In the genomic region with DNA sequence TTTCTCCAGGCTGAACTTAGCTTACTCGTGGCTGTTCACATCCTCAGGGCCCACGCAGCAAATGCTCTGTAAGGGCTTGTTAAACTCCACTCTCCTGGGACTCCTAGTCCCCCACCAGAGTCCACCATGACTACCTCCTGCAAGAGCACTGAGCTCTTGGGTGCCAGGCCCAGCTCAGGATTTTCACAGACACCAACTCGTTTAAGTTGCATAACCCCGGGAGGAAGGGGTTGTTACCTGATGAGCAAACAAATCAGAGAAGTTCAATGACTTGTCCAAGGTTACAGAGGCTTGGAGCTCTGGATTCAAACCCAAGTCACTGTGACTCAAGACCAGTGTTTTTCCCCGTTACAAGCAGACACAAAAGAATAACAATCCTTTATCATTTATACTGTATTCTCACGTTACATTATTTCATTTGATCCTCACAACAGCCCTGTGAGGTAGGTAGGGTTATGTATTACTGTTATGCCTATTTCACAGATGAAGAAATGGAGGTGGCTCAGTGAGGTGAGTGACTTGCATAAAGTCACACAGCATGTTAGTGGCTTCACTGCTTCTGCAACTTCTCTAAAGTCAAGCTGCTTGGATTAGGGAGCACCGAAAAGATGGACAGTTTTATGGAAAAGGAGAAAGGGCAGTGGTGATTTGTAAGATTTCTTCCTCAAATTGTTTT, we compare ENCODE assay signal across 28 cellular contexts. TPM values are rescaled to one million over a fixed set of nuclear protein-coding genes. Genes with fewer than 3 reads are reported as not detected.
DNase-seq lines count a peak whose midpoint lies in the region; ATAC-seq, FAIRE-seq and TF ChIP-seq lines count a peak whose summit lies in the region.
"Had no signal": no experiment of that assay in that cellular context is flagged by ENCODE, and none has a peak within 500 bp of the region (broad histone marks: within the 10 kb centered on the region; RNA-seq: fewer than 3 reads in every experiment).

No MANE protein-coding gene starts in this region.

- H3K36me3 Mint-ChIP-seq in natural killer cell treated with Interleukin-12 subunit alpha and Interleukin-12 subunit beta and Interleukin-15 and Interleukin-18, amount 100 ng/mL, for 72 hours = no peaks in the 10 kb centered on the region

- H3K9ac ChIP-seq in H1 (replicated peaks in 1 of 4; ENCODE audit: extremely low read depth in 1 of 4, low read depth in 3 of 4, low read length in 3 of 4) = no peak overlapping the region
- no peak overlapping the region for H3K9ac ChIP-seq in neuronal stem cell (ENCODE audit: low read depth, low read length, poor library complexity)

- no peak overlapping the region for H2BK120ac ChIP-seq in H1 (replicated peaks; ENCODE audit: low read depth, low read length)
- H2BK120ac ChIP-seq in neuronal stem cell (ENCODE audit: low read depth, low read length) = no peak overlapping the region

- H3K27me3 ChIP-seq in left ventricle myocardium inferior (ENCODE audit: low read depth) (no peaks in the 10 kb centered on the region), H1 (replicated peaks in 1 of 4; ENCODE audit: control insufficient read depth in 3 of 4, extremely low read depth in 1 of 4, insufficient read depth in 3 of 4, low read length in 3 of 4) (no peaks in the 10 kb centered on the region), neuronal stem cell (ENCODE audit: control insufficient read depth in 3 of 3, insufficient read depth in 3 of 3, low read depth in 1 of 3, low read length in 3 of 3) (no peaks in the 10 kb centered on the region), aorta (ENCODE audit: control insufficient read depth in 1 of 2, insufficient read depth in 2 of 2, low read length in 1 of 2) (no peaks in the 10 kb centered on the region)
- H3K27me3 ChIP-seq: esophagus muscularis mucosa, sigmoid colon, SJSA1, upper lobe of left lung had no signal

- no peaks in the 10 kb centered on the region for H3K4me1 Mint-ChIP-seq in natural killer cell treated with Interleukin-12 subunit alpha and Interleukin-12 subunit beta and Interleukin-15 and Interleukin-18, amount 100 ng/mL, for 72 hours (ENCODE audit: low read depth in 2 of 2)
- H3K4me1 Mint-ChIP-seq: activated CD4-positive, alpha-beta T cell treated with anti-CD3 and anti-CD28 coated beads, Interleukin-2, amount 10 ng/mL, durations not matched to agents 7 days and 5 days; activated naive CD8-positive, alpha-beta T cell treated with anti-CD3 and anti-CD28 coated beads, Interleukin-2, amount 10 ng/mL, durations not matched to agents 7 days and 5 days; central memory CD8-positive, alpha-beta T cell had no signal

- no peak overlapping the region for H3K18ac ChIP-seq in H1 (ENCODE audit: extremely low read depth, low read length)
- H3K18ac ChIP-seq in neuronal stem cell (ENCODE audit: low read length) = no peak overlapping the region

- H4K5ac ChIP-seq in H1 (ENCODE audit: insufficient read length, low read depth, low read length) = no peak overlapping the region

- H3K23me2 ChIP-seq in H1 (ENCODE audit: low read depth, low read length) = no peaks in the 10 kb centered on the region

- no peak for ATAC-seq in Right ventricle myocardium inferior
- no peak for ATAC-seq in aorta (ENCODE audit: low FRiP score)
- no peak for ATAC-seq in natural killer cell treated with Interleukin-12 subunit alpha and Interleukin-12 subunit beta and Interleukin-15 and Interleukin-18, amount 100 ng/mL, for 72 hours
- ATAC-seq: HCT116 had no signal

- H2BK20ac ChIP-seq in H1 (ENCODE audit: low read length) = no peak overlapping the region

- H3K4me3 ChIP-seq in left ventricle myocardium inferior (no peak overlapping the region), H1 (ENCODE audit: extremely low read depth in 1 of 4, insufficient read depth in 2 of 4, low read depth in 3 of 4, low read length in 4 of 4) (no peak overlapping the region), neuronal stem cell (ENCODE audit: low read length in 2 of 2) (no peak overlapping the region), aorta (ENCODE audit: low read length in 2 of 2) (no peak overlapping the region)
- H3K4me3 ChIP-seq: esophagus muscularis mucosa, sigmoid colon, SJSA1, upper lobe of left lung had no signal

- H3K9me3 ChIP-seq in left ventricle myocardium inferior (replicated peaks) (no peaks in the 10 kb centered on the region), H1 (ENCODE audit: insufficient read depth in 2 of 2, low read depth in 1 of 2, low read length in 1 of 2) (no peaks in the 10 kb centered on the region), neuronal stem cell (replicated peaks in 1 of 2; ENCODE audit: control insufficient read depth in 2 of 2, insufficient read depth in 1 of 2, low read depth in 1 of 2, low read length in 2 of 2) (no peaks in the 10 kb centered on the region), aorta (ENCODE audit: control insufficient read depth, low read length) (no peaks in the 10 kb centered on the region)
- H3K9me3 ChIP-seq: esophagus muscularis mucosa, sigmoid colon, SJSA1, upper lobe of left lung had no signal

- 0 out of 2 replicates have a peak overlapping the region, but pooled peaks have one; percentile 14 for H4K8ac ChIP-seq in H1 (ENCODE audit: extremely low read depth, insufficient read depth, low read length)
- H4K8ac ChIP-seq in neuronal stem cell (ENCODE audit: low read depth, low read length) = no peak overlapping the region

- POLR2A ChIA-PET in H1 (lab: Charles Lee; ENCODE audit: partially characterized antibody) = interaction anchor here (0.7 kb wide), 1 partner anchor 66 kb away, joined by 3 read pairs; no protein-coding TSS in a partner anchor

- no peak overlapping the region for H3K27ac Mint-ChIP-seq in natural killer cell treated with Interleukin-12 subunit alpha and Interleukin-12 subunit beta and Interleukin-15 and Interleukin-18, amount 100 ng/mL, for 72 hours
- H3K27ac Mint-ChIP-seq: activated CD4-positive, alpha-beta T cell treated with anti-CD3 and anti-CD28 coated beads, Interleukin-2, amount 10 ng/mL, durations not matched to agents 7 days and 5 days; activated naive CD8-positive, alpha-beta T cell treated with anti-CD3 and anti-CD28 coated beads, Interleukin-2, amount 10 ng/mL, durations not matched to agents 7 days and 5 days; CD4-positive, alpha-beta memory T cell; nephron progenitor cell had no signal

- TF ChIP-seq CTCF in left ventricle myocardium inferior (IDR thresholded peaks at IDR 0.05; ENCODE audit: borderline replicate concordance) (no peak), H1 (IDR thresholded peaks at IDR 0.05; ENCODE audit: control extremely low read depth in 1 of 3, insufficient read depth in 1 of 3, low read depth in 1 of 3, low read length in 3 of 3) (no peak)

- no peak overlapping the region for H2AK5ac ChIP-seq in H1 (ENCODE audit: low read depth, low read length)
- no peak overlapping the region for H2AK5ac ChIP-seq in neuronal stem cell (ENCODE audit: low read depth, low read length)

- no peak overlapping the region for H3K23ac ChIP-seq in H1 (ENCODE audit: insufficient read length)
- no peak overlapping the region for H3K23ac ChIP-seq in neuronal stem cell (ENCODE audit: low read depth, low read length, poor library complexity)

- H3K27ac ChIP-seq in left ventricle myocardium inferior (replicated peaks) (peak overlapping the region; percentile 92), H1 (ENCODE audit: low read depth, low read length) (no peak overlapping the region), neuronal stem cell (replicated peaks; ENCODE audit: low read length) (no peak overlapping the region), aorta (ENCODE audit: low read depth in 1 of 2, low read length in 2 of 2) (peak overlapping the region; percentile 8 to 94)
- H3K27ac ChIP-seq: SJSA1 had no signal

- no peaks in the 10 kb centered on the region for H3K27me3 Mint-ChIP-seq in natural killer cell treated with Interleukin-12 subunit alpha and Interleukin-12 subunit beta and Interleukin-15 and Interleukin-18, amount 100 ng/mL, for 72 hours
- H3K27me3 Mint-ChIP-seq: activated CD4-positive, alpha-beta T cell treated with anti-CD3 and anti-CD28 coated beads, Interleukin-2, amount 10 ng/mL, durations not matched to agents 7 days and 5 days; activated naive CD8-positive, alpha-beta T cell treated with anti-CD3 and anti-CD28 coated beads, Interleukin-2, amount 10 ng/mL, durations not matched to agents 7 days and 5 days; CD4-positive, alpha-beta memory T cell; central memory CD8-positive, alpha-beta T cell had no signal

- no peak overlapping the region for H3K4me3 Mint-ChIP-seq in natural killer cell treated with Interleukin-12 subunit alpha and Interleukin-12 subunit beta and Interleukin-15 and Interleukin-18, amount 100 ng/mL, for 72 hours
- H3K4me3 Mint-ChIP-seq: activated CD4-positive, alpha-beta T cell treated with anti-CD3 and anti-CD28 coated beads, Interleukin-2, amount 10 ng/mL, durations not matched to agents 7 days and 5 days; activated naive CD8-positive, alpha-beta T cell treated with anti-CD3 and anti-CD28 coated beads, Interleukin-2, amount 10 ng/mL, durations not matched to agents 7 days and 5 days; CD4-positive, alpha-beta memory T cell; central memory CD8-positive, alpha-beta T cell; nephron progenitor cell had no signal

- CTCF ChIA-PET in H1 (lab: Charles Lee; ENCODE audit: partially characterized antibody) = interaction anchor here (1.2 to 1.4 kb wide), 2 partner anchors 11 to 22 kb away, joined by 3 to 4 read pairs; no protein-coding TSS in a partner anchor

- H3K56ac ChIP-seq in H1 (replicated peaks; ENCODE audit: insufficient read length, low read depth, low read length) = no peak overlapping the region

- H3K36me3 ChIP-seq in left ventricle myocardium inferior = peaks cover 18% of the 10 kb centered on the region
- no peaks in the 10 kb centered on the region for H3K36me3 ChIP-seq in H1 (ENCODE audit: control insufficient read depth in 2 of 4, insufficient read depth in 4 of 4, low read length in 3 of 4)
- H3K36me3 ChIP-seq in neuronal stem cell (replicated peaks in 1 of 2; ENCODE audit: control insufficient read depth in 2 of 2, insufficient read depth in 2 of 2, low read length in 2 of 2) = peaks cover 0 to 12% of the 10 kb centered on the region in 2 donors
- peaks cover 2 to 3% of the 10 kb centered on the region in 2 donors for H3K36me3 ChIP-seq in aorta (ENCODE audit: control insufficient read depth in 1 of 2, insufficient read depth in 2 of 2, low read length in 1 of 2)

- FAIRE-seq in H1 (lab: Jason Lieb, UNC) = no peak
- FAIRE-seq: keratinocyte had no signal

- no peak for TF ChIP-seq POLR2A in H1 (IDR thresholded peaks at IDR 0.05; ENCODE audit: control extremely low read depth in 1 of 2, low read depth in 2 of 2, low read length in 2 of 2)

- H3K4me2 ChIP-seq in H1 (ENCODE audit: insufficient read depth in 1 of 2, low read depth in 2 of 2, low read length in 2 of 2) (no peak overlapping the region), neuronal stem cell (ENCODE audit: insufficient read depth, low read length, poor library complexity, severe bottlenecking) (no peak overlapping the region)

- H3K79me2 ChIP-seq in H1 (ENCODE audit: control insufficient read depth in 1 of 2, insufficient read depth in 2 of 2, low read length in 2 of 2) = no peaks in the 10 kb centered on the region

- in situ Hi-C loops in G401 (cut with HindIII; ENCODE audit: low sequenced_read_pairs) = no loop called here

- no peak for TF ChIP-seq EP300 in H1 (IDR thresholded peaks at IDR 0.05; ENCODE audit: borderline replicate concordance in 1 of 2, low read depth in 2 of 2, low read length in 2 of 2)

- H3K4me1 ChIP-seq in left ventricle myocardium inferior (peaks cover 63% of the 10 kb centered on the region), H1 (replicated peaks in 1 of 4; ENCODE audit: control insufficient read depth in 3 of 4, insufficient read depth in 4 of 4, low read length in 3 of 4) (no peaks in the 10 kb centered on the region), neuronal stem cell (ENCODE audit: control insufficient read depth in 2 of 2, insufficient read depth in 1 of 2, low read depth in 1 of 2, low read length in 2 of 2) (no peaks in the 10 kb centered on the region), aorta (ENCODE audit: control insufficient read depth in 1 of 2, insufficient read depth in 2 of 2, low read length in 2 of 2) (peaks cover 0 to 5% of the 10 kb centered on the region in 2 donors)

- no peak for DNase-seq in left ventricle myocardium inferior
- no peak for DNase-seq in Right ventricle myocardium inferior (ENCODE audit: missing footprints)
- DNase-seq in H1 (ENCODE audit: low read depth in 1 of 2, low spot score in 2 of 2) = no peak
- DNase-seq in neuronal stem cell (ENCODE audit: low spot score) = no peak
- no peak for DNase-seq in aorta
- no peak for DNase-seq in A172 (ENCODE audit: low spot score)
- no peak for DNase-seq in natural killer cell treated with Interleukin-12 subunit alpha and Interleukin-12 subunit beta and Interleukin-15 and Interleukin-18, amount 100 ng/mL, for 72 hours (ENCODE audit: low spot score)
- no peak for DNase-seq in G401 (ENCODE audit: low spot score)
- DNase-seq: 8988T; activated CD4-positive, alpha-beta T cell treated with anti-CD3 and anti-CD28 coated beads, Interleukin-2, amount 10 ng/mL, durations not matched to agents 7 days and 5 days; activated effector memory CD4-positive, alpha-beta T cell treated with Interleukin-2 at 50 U/mL for 16 hours; activated naive CD8-positive, alpha-beta T cell treated with anti-CD3 and anti-CD28 coated beads, Interleukin-2, amount 10 ng/mL, durations not matched to agents 7 days and 5 days; activated T-cell treated with anti-CD3 and anti-CD28 coated beads, Interleukin-2, amount 50 U/mL, for 1 hour; CD4-positive, alpha-beta memory T cell; foreskin fibroblast; NCI-H146; NCI-H2107; nephron progenitor cell; sigmoid colon; stimulated activated CD4-positive, alpha-beta T cell treated with anti-CD3 and anti-CD28 coated beads, Interleukin-12 subunit alpha, Interleukin-12 subunit beta, amount 100 ng/mL, for 4 hours; stimulated activated CD4-positive, alpha-beta T cell treated with anti-CD3 and anti-CD28 coated beads, Interleukin-2, amount 100 ng/mL, for 48 hours; T1000; upper lobe of left lung had no signal

- intact Hi-C loops in left ventricle myocardium inferior (cut with micrococcal nuclease) = no loop called here
- intact Hi-C loops in Right ventricle myocardium inferior (cut with DNase I) = no loop called here
- intact Hi-C loops in aorta (cut with DNase I) = no loop called here

- no peak overlapping the region for H3K4ac ChIP-seq in H1 (replicated peaks; ENCODE audit: insufficient read length, low read depth, low read length)
- no peak overlapping the region for H3K4ac ChIP-seq in neuronal stem cell (ENCODE audit: low read length)

- 86% methylated on average over 7 of the region's 7 CpGs; no CpG with 5 or more reads in 1 of the 2 experiments for WGBS in H1 (ENCODE audit: extremely low coverage in 1 of 2, insufficient coverage in 1 of 2, insufficient read length in 1 of 2, insufficient replicate concordance in 2 of 2, low coverage in 1 of 2, low lambda C conversion rate in 2 of 2, missing lambda C conversion rate in 1 of 2), 2 experiments
- no CpG with 5 or more reads among the region's 7 CpGs for WGBS in neuronal stem cell (ENCODE audit: extremely low coverage in 2 of 2, insufficient read length in 2 of 2, insufficient replicate concordance in 1 of 2), 2 donors
- WGBS in aorta, 2 donors = 56 to 65% methylated on average over 7 of the region's 7 CpGs

- H3K14ac ChIP-seq in H1 (ENCODE audit: insufficient read length) = no peak overlapping the region
- peak overlapping the region; percentile 26 for H3K14ac ChIP-seq in neuronal stem cell (ENCODE audit: low read length)

- H3K79me1 ChIP-seq in H1 (ENCODE audit: low read depth, low read length) (no peaks in the 10 kb centered on the region), neuronal stem cell (ENCODE audit: low read depth, low read length) (peaks cover 2% of the 10 kb centered on the region)

- H2BK12ac ChIP-seq in H1 (ENCODE audit: low read depth, low read length) (no peak overlapping the region), neuronal stem cell (ENCODE audit: low read length) (no peak overlapping the region)

- H4K20me1 ChIP-seq in H1 (replicated peaks in 1 of 2; ENCODE audit: control insufficient read depth in 1 of 2, insufficient read depth in 2 of 2, low read length in 2 of 2) = no peaks in the 10 kb centered on the region

- TF ChIP-seq RAD21 in H1 (IDR thresholded peaks at IDR 0.05 in 1 of 2, conservative IDR thresholded peaks at IDR 0.05 in 1 of 2; ENCODE audit: low read depth in 2 of 2, low read length in 2 of 2) = no peak

- H2BK15ac ChIP-seq in H1 (ENCODE audit: low read length) (no peak overlapping the region), neuronal stem cell (ENCODE audit: low read length) (no peak overlapping the region)

- no peak overlapping the region for H2AFZ ChIP-seq in H1 (ENCODE audit: low read length)
- no peak overlapping the region for H2AFZ ChIP-seq in neuronal stem cell (ENCODE audit: low read length)

- H2BK5ac ChIP-seq in H1 (ENCODE audit: low read depth, low read length) (no peak overlapping the region), neuronal stem cell (ENCODE audit: low read length) (peak overlapping the region; percentile 66)

- H4K91ac ChIP-seq in H1 (replicated peaks; ENCODE audit: insufficient read length, low read length) = no peak overlapping the region
- H4K91ac ChIP-seq in neuronal stem cell (ENCODE audit: low read depth, low read length, poor library complexity) = no peak overlapping the region

- H3K9me3 Mint-ChIP-seq in natural killer cell treated with Interleukin-12 subunit alpha and Interleukin-12 subunit beta and Interleukin-15 and Interleukin-18, amount 100 ng/mL, for 72 hours = no peaks in the 10 kb centered on the region
- H3K9me3 Mint-ChIP-seq: activated CD4-positive, alpha-beta T cell treated with anti-CD3 and anti-CD28 coated beads, Interleukin-2, amount 10 ng/mL, durations not matched to agents 7 days and 5 days; activated naive CD8-positive, alpha-beta T cell treated with anti-CD3 and anti-CD28 coated beads, Interleukin-2, amount 10 ng/mL, durations not matched to agents 7 days and 5 days; CD4-positive, alpha-beta memory T cell; central memory CD8-positive, alpha-beta T cell; nephron progenitor cell had no signal

RNA-seq across cellular contexts. Expression of a gene that starts 17.4 kb away (rescaled TPM):
- total RNA-seq in left ventricle myocardium inferior = 8.6 TPM
- 10.6 TPM for total RNA-seq in Right ventricle myocardium inferior
- total RNA-seq in H1 (2021; fragmentation: NEBNext Ultra II Directional; extraction: Animal tissue kit (Norgen Biotek cat#: 25700)) = 4.1 and 6.2 TPM in 2 replicates
- polyA plus RNA-seq in H1 (2011; rRNA removed) = 3.2 and 5.0 TPM in 2 replicates
- polyA plus RNA-seq in H1 (2011; cell fraction: cytosol; rRNA removed) = 4.1 TPM
- 4.5 TPM for polyA plus RNA-seq in H1 (2011; cell fraction: nucleus; rRNA removed)
- 2.8 to 4.9 TPM (median 3.5 TPM) in 4 replicates for polyA plus RNA-seq in H1 (2012, experiment 1 of 2)
- polyA plus RNA-seq in H1 (2012, experiment 2 of 2) = 2.9 TPM
- polyA plus RNA-seq in H1 (2013, experiment 1 of 2) = 1.8 TPM
- polyA plus RNA-seq in H1 (2013, experiment 2 of 2) = 1.6 TPM
- polyA minus RNA-seq in H1 (2011; rRNA and poly(A)+ RNA removed) = 6.5 and 8.2 TPM in 2 replicates
- polyA minus RNA-seq in H1 (2011; cell fraction: cytosol; rRNA and poly(A)+ RNA removed) = 2.3 TPM
- polyA minus RNA-seq in H1 (2011; cell fraction: nucleus; rRNA and poly(A)+ RNA removed) = 1.7 TPM
- 2.4 TPM for polyA plus RNA-seq in neuronal stem cell (2013, experiment 1 of 2)
- polyA plus RNA-seq in neuronal stem cell (2013, experiment 2 of 2) = 2.6 TPM
- total RNA-seq in aorta = 10 to 100 TPM; 14.0 to 16.1 TPM
- polyA plus RNA-seq in aorta = 1 to 10 TPM; 4.8 to 7.5 TPM
- 4.8 and 5.2 TPM in 2 replicates for total RNA-seq in A172 (2014; rRNA removed; shearing (Covaris generic))
- 1 to 10 TPM; 3.6 to 9.4 TPM for total RNA-seq in natural killer cell treated with Interleukin-12 subunit alpha and Interleukin-12 subunit beta and Interleukin-15 and Interleukin-18, amount 100 ng/mL, for 72 hours
- 3.1 and 4.3 TPM in 2 replicates for total RNA-seq in G401 (2014; rRNA removed; shearing (Covaris generic))

RNA-seq across cellular contexts. Expression of a gene that starts 17.7 kb away (rescaled TPM):
- total RNA-seq in left ventricle myocardium inferior = 5.8 TPM
- total RNA-seq in Right ventricle myocardium inferior = 6.2 TPM
- 6.8 and 7.8 TPM in 2 replicates for total RNA-seq in H1 (2021; fragmentation: NEBNext Ultra II Directional; extraction: Animal tissue kit (Norgen Biotek cat#: 25700))
- 4.6 and 7.2 TPM in 2 replicates for polyA plus RNA-seq in H1 (2011; rRNA removed)
- 6.4 TPM for polyA plus RNA-seq in H1 (2011; cell fraction: cytosol; rRNA removed)
- 17.5 TPM for polyA plus RNA-seq in H1 (2011; cell fraction: nucleus; rRNA removed)
- 6.5 to 7.1 TPM (median 6.8 TPM) in 4 replicates for polyA plus RNA-seq in H1 (2012, experiment 1 of 2)
- polyA plus RNA-seq in H1 (2012, experiment 2 of 2) = 4.7 TPM
- 4.3 TPM for polyA plus RNA-seq in H1 (2013, experiment 1 of 2)
- polyA plus RNA-seq in H1 (2013, experiment 2 of 2) = 3.6 TPM
- polyA minus RNA-seq in H1 (2011; rRNA and poly(A)+ RNA removed) = 4.5 and 8.6 TPM in 2 replicates
- polyA minus RNA-seq in H1 (2011; cell fraction: cytosol; rRNA and poly(A)+ RNA removed) = 5.5 TPM
- 9.2 TPM for polyA minus RNA-seq in H1 (2011; cell fraction: nucleus; rRNA and poly(A)+ RNA removed)
- polyA plus RNA-seq in neuronal stem cell (2013, experiment 1 of 2) = 4.6 TPM
- 4.7 TPM for polyA plus RNA-seq in neuronal stem cell (2013, experiment 2 of 2)
- 10 to 100 TPM; 26.8 to 28.0 TPM for total RNA-seq in aorta
- polyA plus RNA-seq in aorta = 10 to 100 TPM in 1 of 2 donors, 1 to 10 TPM in 1; 3.0 to 18.7 TPM
- 4.6 and 5.8 TPM in 2 replicates for total RNA-seq in A172 (2014; rRNA removed; shearing (Covaris generic))
- 1 to 10 TPM; 7.2 to 7.9 TPM for total RNA-seq in natural killer cell treated with Interleukin-12 subunit alpha and Interleukin-12 subunit beta and Interleukin-15 and Interleukin-18, amount 100 ng/mL, for 72 hours
- total RNA-seq in G401 (2014; rRNA removed; shearing (Covaris generic)) = 7.5 and 12.7 TPM in 2 replicates

RNA-seq across cellular contexts. Expression of a gene that starts 31.6 kb away (rescaled TPM):
- 15.3 TPM for total RNA-seq in left ventricle myocardium inferior
- 16.7 TPM for total RNA-seq in Right ventricle myocardium inferior
- total RNA-seq in H1 (2021; fragmentation: NEBNext Ultra II Directional; extraction: Animal tissue kit (Norgen Biotek cat#: 25700)) = 56.9 and 66.7 TPM in 2 replicates
- 45.5 and 84.3 TPM in 2 replicates for polyA plus RNA-seq in H1 (2011; rRNA removed)
- 66.3 TPM for polyA plus RNA-seq in H1 (2011; cell fraction: cytosol; rRNA removed)
- 47.6 TPM for polyA plus RNA-seq in H1 (2011; cell fraction: nucleus; rRNA removed)
- polyA plus RNA-seq in H1 (2012, experiment 1 of 2) = 47.0 to 77.3 TPM (median 58.6 TPM) in 4 replicates
- polyA plus RNA-seq in H1 (2012, experiment 2 of 2) = 23.8 TPM
- polyA plus RNA-seq in H1 (2013, experiment 1 of 2) = 171 TPM
- polyA plus RNA-seq in H1 (2013, experiment 2 of 2) = 186 TPM
- polyA minus RNA-seq in H1 (2011; rRNA and poly(A)+ RNA removed) = 70.8 and 86.4 TPM in 2 replicates
- 52.0 TPM for polyA minus RNA-seq in H1 (2011; cell fraction: cytosol; rRNA and poly(A)+ RNA removed)
- 46.6 TPM for polyA minus RNA-seq in H1 (2011; cell fraction: nucleus; rRNA and poly(A)+ RNA removed)
- 67.7 TPM for polyA plus RNA-seq in neuronal stem cell (2013, experiment 1 of 2)
- 67.9 TPM for polyA plus RNA-seq in neuronal stem cell (2013, experiment 2 of 2)
- 10 to 100 TPM; 22.2 to 23.6 TPM for total RNA-seq in aorta
- 10 to 100 TPM; 18.0 to 24.2 TPM for polyA plus RNA-seq in aorta
- total RNA-seq in A172 (2014; rRNA removed; shearing (Covaris generic)) = 82.7 and 164 TPM in 2 replicates
- 10 to 100 TPM; 52.3 to 87.2 TPM for total RNA-seq in natural killer cell treated with Interleukin-12 subunit alpha and Interleukin-12 subunit beta and Interleukin-15 and Interleukin-18, amount 100 ng/mL, for 72 hours
- total RNA-seq in G401 (2014; rRNA removed; shearing (Covaris generic)) = 81.4 and 92.4 TPM in 2 replicates

Comparison
In these comparisons a context has a peak if more than half of its experiments do, and no peak if none do; other contexts are left out.
1. H3K27ac ChIP-seq: peak in left ventricle myocardium inferior (single experiment) and aorta (2 of 2); none in H1 (single experiment) and neuronal stem cell (single experiment).